ENCODE assay signal across 15 cellular contexts in the genomic region with DNA sequence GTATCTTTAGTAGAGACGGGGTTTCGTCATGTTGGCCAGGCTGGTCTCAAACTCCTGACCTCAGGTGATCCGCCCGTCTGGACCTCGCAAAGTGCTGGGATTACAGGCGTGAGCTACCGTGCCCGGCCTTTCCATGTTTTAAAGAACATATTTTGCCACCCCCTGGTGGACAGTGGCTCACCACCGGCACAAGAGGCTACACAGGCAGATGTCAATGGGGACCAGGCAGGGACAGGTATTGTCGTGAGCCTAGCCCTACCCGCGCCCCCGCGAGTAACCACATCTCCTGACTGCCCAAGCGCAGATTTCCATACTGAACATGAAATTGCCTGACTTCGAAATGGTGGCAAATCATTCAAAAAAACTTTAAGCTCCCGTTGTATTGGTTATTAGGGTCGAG. TPM values are rescaled to one million over a fixed set of nuclear protein-coding genes. Genes with fewer than 3 reads are reported as not detected.
DNase-seq lines count a peak whose midpoint lies in the region; ATAC-seq and TF ChIP-seq lines count a peak whose summit lies in the region.
"Not testable (repeated sequence)": the region's sequence is repeated elsewhere in the genome, so short reads cannot be mapped to it uniquely, and the experiment has no call there.
"Had no signal": no experiment of that assay in that cellular context is flagged by ENCODE, and none has a peak within 500 bp of the region (broad histone marks: within the 10 kb centered on the region; RNA-seq: fewer than 3 reads in every experiment).

No MANE protein-coding gene starts in this region.

- POLR2A ChIA-PET in activated naive CD8-positive, alpha-beta T cell treated with anti-CD3 and anti-CD28 coated beads, Interleukin-2, amount 10 ng/mL, durations not matched to agents 7 days and 5 days (lab: Charles Lee): not testable (repeated sequence)

- intact Hi-C loops in left colon (cut with DNase I, micrococcal nuclease); sciatic nerve (cut with DNase I): not testable (repeated sequence)

- H3K79me2 ChIP-seq in GM23338 (replicated peaks; ENCODE audit: insufficient read depth): not testable (repeated sequence)

- H3K4me3 ChIP-seq in GM23338; RWPE2 (ENCODE audit: severe bottlenecking): not testable (repeated sequence)

- H3K9me2 ChIP-seq in GM23338 (ENCODE audit: insufficient read depth): not testable (repeated sequence)

- not testable (repeated sequence) for DNase-seq in GM23338 (ENCODE audit: low spot score); RWPE2 (ENCODE audit: low spot score); activated naive CD8-positive, alpha-beta T cell treated with anti-CD3 and anti-CD28 coated beads, Interleukin-2, amount 10 ng/mL, durations not matched to agents 7 days and 5 days; left colon; sciatic nerve (ENCODE audit: low spot score)

- H3K9me3 ChIP-seq in RWPE2 (ENCODE audit: severe bottlenecking): not testable (repeated sequence)

- H3K4me2 ChIP-seq in GM23338: not testable (repeated sequence)

- not testable (repeated sequence) for H3K27ac Mint-ChIP-seq in GM23338; activated naive CD8-positive, alpha-beta T cell treated with anti-CD3 and anti-CD28 coated beads, Interleukin-2, amount 10 ng/mL, durations not matched to agents 7 days and 5 days

- H3K27ac ChIP-seq in GM23338 (ENCODE audit: low read depth); RWPE2 (ENCODE audit: poor library complexity, severe bottlenecking): not testable (repeated sequence)

- H3K4me1 ChIP-seq in GM23338 (ENCODE audit: insufficient read depth); RWPE2 (ENCODE audit: insufficient read depth, poor library complexity, severe bottlenecking): not testable (repeated sequence)

- H3K9me3 Mint-ChIP-seq in GM23338; activated naive CD8-positive, alpha-beta T cell treated with anti-CD3 and anti-CD28 coated beads, Interleukin-2, amount 10 ng/mL, durations not matched to agents 7 days and 5 days: not testable (repeated sequence)

- not testable (repeated sequence) for TF ChIP-seq CTCF in GM23338 (conservative IDR thresholded peaks at IDR 0.05; ENCODE audit: low read depth in 2 of 2); RWPE2 (IDR thresholded peaks at IDR 0.05; ENCODE audit: poor library complexity, severe bottlenecking)

- ATAC-seq in GM18498 (IDR thresholded peaks at IDR 0.05; ENCODE audit: unreplicated experiment): peak; percentile 24
- peak; percentile 24 for ATAC-seq in GM19397 (IDR thresholded peaks at IDR 0.05; ENCODE audit: unreplicated experiment)
- ATAC-seq in GM23338: peak; percentile 35
- ATAC-seq in HG03139 (IDR thresholded peaks at IDR 0.05; ENCODE audit: unreplicated experiment): peak; percentile 19
- peak; percentile 51; the same call in 2 of the 3 replicates for ATAC-seq in RWPE2 (ENCODE audit: low read depth)
- ATAC-seq in activated naive CD8-positive, alpha-beta T cell treated with anti-CD3 and anti-CD28 coated beads, Interleukin-2, amount 10 ng/mL, durations not matched to agents 7 days and 5 days (ENCODE audit: low read depth): peak; percentile 33
- peak; percentile 53 for ATAC-seq in left colon
- peak; percentile 4 for ATAC-seq in sciatic nerve

- not testable (repeated sequence) for H3K4me3 Mint-ChIP-seq in GM23338; activated naive CD8-positive, alpha-beta T cell treated with anti-CD3 and anti-CD28 coated beads, Interleukin-2, amount 10 ng/mL, durations not matched to agents 7 days and 5 days

- H3K27me3 ChIP-seq in GM23338 (ENCODE audit: insufficient read depth); RWPE2 (ENCODE audit: insufficient read depth, poor library complexity, severe bottlenecking): not testable (repeated sequence)

- H4K20me1 ChIP-seq in GM23338 (replicated peaks; ENCODE audit: insufficient read depth): not testable (repeated sequence)

- peaks cover 20% of the 10 kb centered on the region for H3K36me3 Mint-ChIP-seq in GM23338 (ENCODE audit: low read depth)
- peaks cover 19% of the 10 kb centered on the region for H3K36me3 Mint-ChIP-seq in activated naive CD8-positive, alpha-beta T cell treated with anti-CD3 and anti-CD28 coated beads, Interleukin-2, amount 10 ng/mL, durations not matched to agents 7 days and 5 days

- not testable (repeated sequence) for H3K36me3 ChIP-seq in GM23338 (ENCODE audit: insufficient read depth)
- H3K36me3 ChIP-seq in RWPE2 (ENCODE audit: low read depth): peaks cover 17% of the 10 kb centered on the region

- not testable (repeated sequence) for H3K27me3 Mint-ChIP-seq in GM23338 (ENCODE audit: insufficient read depth, low read depth, poor library complexity); activated naive CD8-positive, alpha-beta T cell treated with anti-CD3 and anti-CD28 coated beads, Interleukin-2, amount 10 ng/mL, durations not matched to agents 7 days and 5 days

- H3F3A ChIP-seq in GM23338 (replicated peaks; ENCODE audit: low read depth): not testable (repeated sequence)

- not testable (repeated sequence) for H2AFZ ChIP-seq in GM23338

- H3K4me1 Mint-ChIP-seq in GM23338: not testable (repeated sequence)
- H3K4me1 Mint-ChIP-seq in activated naive CD8-positive, alpha-beta T cell treated with anti-CD3 and anti-CD28 coated beads, Interleukin-2, amount 10 ng/mL, durations not matched to agents 7 days and 5 days: peaks cover 10% of the 10 kb centered on the region

RNA-seq across cellular contexts. Expression of a gene that starts 0.6 kb away (rescaled TPM):
- 1.5 and 2.1 TPM in 2 replicates for total RNA-seq in GM23338 (2014; rRNA removed; shearing (Covaris generic))
- polyA plus RNA-seq in GM23338 (2016; fragmentation: Nextera tagmentation; extraction: Ambion mirVana): 3.3 and 3.7 TPM in 2 replicates
- total RNA-seq in activated naive CD8-positive, alpha-beta T cell treated with anti-CD3 and anti-CD28 coated beads, Interleukin-2, amount 10 ng/mL, durations not matched to agents 7 days and 5 days: not detected
- 1 to 10 TPM in 1 of 2 donors, not detected in 1; 4.5 TPM for total RNA-seq in left colon
- 4.0 TPM for total RNA-seq in sciatic nerve

RNA-seq across cellular contexts. Expression of a gene that starts 5.1 kb away (rescaled TPM):
- total RNA-seq in GM23338 (2014; rRNA removed; shearing (Covaris generic)): 5.7 TPM in 2 replicates
- polyA plus RNA-seq in GM23338 (2016; fragmentation: Nextera tagmentation; extraction: Ambion mirVana): 16.4 and 17.2 TPM in 2 replicates
- total RNA-seq in activated naive CD8-positive, alpha-beta T cell treated with anti-CD3 and anti-CD28 coated beads, Interleukin-2, amount 10 ng/mL, durations not matched to agents 7 days and 5 days: not detected
- total RNA-seq in left colon (under 1 TPM in 1 of 2 donors, not detected in 1; 0.73 TPM), sciatic nerve (19.5 TPM)
- polyA plus RNA-seq: neural cell had no signal

RNA-seq across cellular contexts. Expression of a gene that starts 8.1 kb away (rescaled TPM):
- total RNA-seq in GM23338 (2014; rRNA removed; shearing (Covaris generic)): 124 and 150 TPM in 2 replicates
- polyA plus RNA-seq in GM23338 (2016; fragmentation: Nextera tagmentation; extraction: Ambion mirVana): 216 and 232 TPM in 2 replicates
- 100 to 1,000 TPM; 133 TPM for total RNA-seq in activated naive CD8-positive, alpha-beta T cell treated with anti-CD3 and anti-CD28 coated beads, Interleukin-2, amount 10 ng/mL, durations not matched to agents 7 days and 5 days
- total RNA-seq in left colon (100 to 1,000 TPM; 189 to 247 TPM), sciatic nerve (57.8 TPM)

RNA-seq across cellular contexts. Expression of a gene that starts 13.8 kb away (rescaled TPM):
- total RNA-seq in GM23338 (2014; rRNA removed; shearing (Covaris generic)): not detected in 2 replicates
- polyA plus RNA-seq in GM23338 (2016; fragmentation: Nextera tagmentation; extraction: Ambion mirVana): 0.44 and 1.3 TPM in 2 replicates
- total RNA-seq in activated naive CD8-positive, alpha-beta T cell treated with anti-CD3 and anti-CD28 coated beads, Interleukin-2, amount 10 ng/mL, durations not matched to agents 7 days and 5 days: not detected
- under 1 TPM in 1 of 2 donors, not detected in 1; 0.89 TPM for total RNA-seq in left colon
- total RNA-seq in sciatic nerve: not detected
- total RNA-seq: activated T-helper 2 cell treated with anti-CD3 and anti-CD28 coated beads, Interferon-gamma antibody, Interleukin-2, Interleukin-4, amounts not matched to agents 10 μg/mL and 5 μg/mL and 100 μg/mL, durations not matched to agents 14 hours and 24 hours and 36 hours; esophagus squamous epithelium; skeletal muscle tissue had no signal
- polyA plus RNA-seq: neural cell had no signal

RNA-seq across cellular contexts. Expression of a gene that starts 39.2 kb away (rescaled TPM):
- total RNA-seq in GM23338 (2014; rRNA removed; shearing (Covaris generic)): not detected in 2 replicates
- not detected in 2 replicates for polyA plus RNA-seq in GM23338 (2016; fragmentation: Nextera tagmentation; extraction: Ambion mirVana)
- total RNA-seq in activated naive CD8-positive, alpha-beta T cell treated with anti-CD3 and anti-CD28 coated beads, Interleukin-2, amount 10 ng/mL, durations not matched to agents 7 days and 5 days: not detected
- total RNA-seq in left colon (not detected), sciatic nerve (not detected)
- total RNA-seq: activated T-helper 2 cell treated with anti-CD3 and anti-CD28 coated beads, Interferon-gamma antibody, Interleukin-2, Interleukin-4, amounts not matched to agents 10 μg/mL and 5 μg/mL and 100 μg/mL, durations not matched to agents 14 hours and 24 hours and 36 hours; esophagus squamous epithelium; H4; HT-29; skeletal muscle tissue; thyroid gland had no signal
- polyA plus RNA-seq: neural cell had no signal
